Comparison of ENCODE assay signal across 8 cellular contexts in genomic region chr22:19892249-19892879, GRCh38.
DNase-seq lines count a peak whose midpoint lies in the region; ATAC-seq and TF ChIP-seq lines count a peak whose summit lies in the region.

No MANE protein-coding gene starts in this region.

- H3K9me3 ChIP-seq in BLaER1 treated with 17β-estradiol and CSF1 and Interleukin-3, amounts not matched to agents 10 nM and 100 nM (replicated peaks in 1 of 11): no peaks in the 10 kb centered on the region

- peak; percentile 52 for DNase-seq in NB4 (ENCODE audit: low read depth)
- DNase-seq in activated T-cell treated with anti-CD3 and anti-CD28 coated beads, Interleukin-2, amount 50 U/mL, for 1 hour: peak; percentile 64
- DNase-seq in kidney glomerular epithelial cell (lab: John Stamatoyannopoulos, UW): peak; percentile 44
- peak; percentile 74 for DNase-seq in stimulated activated CD8-positive, alpha-beta memory T cell treated with anti-CD3 and anti-CD28 coated beads, Interleukin-4, amount 100 ng/mL, for 48 hours
- no peak for DNase-seq in NCI-H1436 (lab: John Stamatoyannopoulos, UW)

- peak overlapping the region in 7 of 10 experiments; percentile 19 to 45 (median 30); a peak in 10 of 20 replicates for H3K4me3 ChIP-seq in BLaER1 treated with 17β-estradiol and CSF1 and Interleukin-3, amounts not matched to agents 10 nM and 100 nM
- no peak overlapping the region for H3K4me3 ChIP-seq in NB4 (ENCODE audit: low read depth, low read length)

- peaks cover 44 to 99% (median 97%) of the 10 kb centered on the region in 10 experiments for H3K4me1 ChIP-seq in BLaER1 treated with 17β-estradiol and CSF1 and Interleukin-3, amounts not matched to agents 10 nM and 100 nM

- no peak for TF ChIP-seq POLR2A in NB4 (IDR thresholded peaks at IDR 0.05; ENCODE audit: extremely low read depth, insufficient read length)

- TF ChIP-seq CTCF in NB4 (IDR thresholded peaks at IDR 0.05; ENCODE audit: low read depth, low read length): no peak

- H4K20me1 ChIP-seq in BLaER1 treated with 17β-estradiol and CSF1 and Interleukin-3, amounts not matched to agents 10 nM and 100 nM: peaks cover 0 to 7% (median 0%) of the 10 kb centered on the region in 11 experiments; a peak in 1 of 22 replicates

- H3K36me3 ChIP-seq in BLaER1 treated with 17β-estradiol and CSF1 and Interleukin-3, amounts not matched to agents 10 nM and 100 nM: peaks cover 0 to 26% (median 11%) of the 10 kb centered on the region in 11 experiments; a peak in 9 of 22 replicates

- ATAC-seq in GM18517 (IDR thresholded peaks at IDR 0.05; ENCODE audit: unreplicated experiment) (no peak), HG03460 (IDR thresholded peaks at IDR 0.05; ENCODE audit: unreplicated experiment) (no peak)

- peak overlapping the region; percentile 82 to 99 (median 93) for H3K4me2 ChIP-seq in BLaER1 treated with 17β-estradiol and CSF1 and Interleukin-3, amounts not matched to agents 10 nM and 100 nM

- H3K9ac ChIP-seq in BLaER1 treated with 17β-estradiol and CSF1 and Interleukin-3, amounts not matched to agents 10 nM and 100 nM: peak overlapping the region in 10 of 11 experiments; percentile 32 to 86 (median 74); a peak in 18 of 22 replicates

- H3K27me3 ChIP-seq in BLaER1 treated with 17β-estradiol and CSF1 and Interleukin-3, amounts not matched to agents 10 nM and 100 nM: no peaks in the 10 kb centered on the region

- H3K27ac ChIP-seq in BLaER1 treated with 17β-estradiol and CSF1 and Interleukin-3, amounts not matched to agents 10 nM and 100 nM: peak overlapping the region in 10 of 11 experiments; percentile 13 to 97 (median 90); a peak in 19 of 22 replicates
